ENCODE assay signal across 25 cellular contexts in the genomic region with DNA sequence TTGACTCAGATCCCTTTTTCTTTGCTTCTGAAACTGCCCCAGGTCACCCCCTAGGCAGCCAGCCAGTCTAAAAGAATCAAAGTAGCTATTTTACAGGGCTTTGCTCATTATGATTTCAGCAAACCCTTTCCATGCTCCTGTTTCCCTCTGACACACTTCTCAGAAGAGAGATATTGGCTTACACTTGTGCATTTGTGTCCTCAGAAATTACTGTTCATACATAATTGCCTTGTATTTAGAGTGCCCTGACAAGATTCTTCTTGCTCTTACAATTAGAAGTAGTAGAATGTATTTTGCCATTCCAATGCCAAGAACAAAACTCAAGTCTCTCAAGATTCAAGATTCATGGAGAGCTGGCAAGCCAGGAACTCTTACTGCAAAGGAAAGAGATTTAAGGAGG.
"Had no signal": no experiment of that assay in that cellular context is flagged by ENCODE, and none has a peak within 500 bp of the region (broad histone marks: within the 10 kb centered on the region; RNA-seq: fewer than 3 reads in every experiment).

No MANE protein-coding gene starts in this region.

- H3K4me1 Mint-ChIP-seq: activated naive CD4-positive, alpha-beta T cell treated with anti-CD3 and anti-CD28 coated beads, Interleukin-2, amount 50 U/mL, for 24 hours; central memory CD8-positive, alpha-beta T cell; T-cell had no signal

- H3K4me3 Mint-ChIP-seq: activated CD8-positive, alpha-beta T cell treated with anti-CD3 and anti-CD28 coated beads, Interleukin-2, amount 10 ng/mL, durations not matched to agents 7 days and 5 days; activated naive CD4-positive, alpha-beta T cell treated with anti-CD3 and anti-CD28 coated beads, Interleukin-2, amount 50 U/mL, for 24 hours; activated T-helper 1 cell treated with anti-CD3 and anti-CD28 coated beads, Interleukin-12 subunit alpha, Interleukin-12 subunit beta, Interleukin-2, Interleukin-4 antibody, amounts not matched to agents 30 ng/mL and 10 ng/mL and 1 ng/mL, durations not matched to agents 14 hours and 24 hours and 36 hours; central memory CD8-positive, alpha-beta T cell; T-cell had no signal

- DNase-seq: activated CD4-positive, alpha-beta T cell treated with anti-CD3 and anti-CD28 coated beads for 4 hours; activated CD4-positive, alpha-beta T cell treated with anti-CD3 and anti-CD28 coated beads, Interleukin-2, amount 50 U/mL, for 4 hours; activated CD8-positive, alpha-beta memory T cell treated with anti-CD3 and anti-CD28 coated beads, Interleukin-2, amount 50 U/mL, for 48 hours; activated CD8-positive, alpha-beta T cell treated with anti-CD3 and anti-CD28 coated beads, Interleukin-2, amount 10 ng/mL, durations not matched to agents 7 days and 5 days; activated effector memory CD4-positive, alpha-beta T cell treated with Interleukin-2 at 50 U/mL for 16 hours; activated naive CD4-positive, alpha-beta T cell; activated T-cell treated with anti-CD3 and anti-CD28 coated beads, Interleukin-2, amount 50 U/mL, for 1 hour; aorta; NCI-H1105 treated with DMSO at 0.1 percent for 48 hours; NCI-H1436 treated with DMSO at 0.1 percent for 48 hours; NCI-H187; NCI-H2081 treated with DMSO at 0.1 percent for 48 hours; NCI-H2171 treated with DMSO at 0.1 percent for 48 hours; NCI-H226; NCI-H526; NCI-H82; RPMI8226; T-cell; T-helper 2 cell; WERI-Rb-1 had no signal

- H3K27me3 Mint-ChIP-seq: activated naive CD4-positive, alpha-beta T cell treated with anti-CD3 and anti-CD28 coated beads, Interleukin-2, amount 50 U/mL, for 24 hours; central memory CD8-positive, alpha-beta T cell; T-cell had no signal

- H3K9me3 Mint-ChIP-seq: activated naive CD4-positive, alpha-beta T cell treated with anti-CD3 and anti-CD28 coated beads, Interleukin-2, amount 50 U/mL, for 24 hours had no signal

- H3K36me3 Mint-ChIP-seq: activated naive CD4-positive, alpha-beta T cell treated with anti-CD3 and anti-CD28 coated beads, Interleukin-2, amount 50 U/mL, for 24 hours; T-cell had no signal

- H3K27ac Mint-ChIP-seq: activated CD8-positive, alpha-beta T cell treated with anti-CD3 and anti-CD28 coated beads, Interleukin-2, amount 10 ng/mL, durations not matched to agents 7 days and 5 days; activated naive CD4-positive, alpha-beta T cell treated with anti-CD3 and anti-CD28 coated beads, Interleukin-2, amount 50 U/mL, for 24 hours; activated T-helper 1 cell treated with anti-CD3 and anti-CD28 coated beads, Interleukin-12 subunit alpha, Interleukin-12 subunit beta, Interleukin-2, Interleukin-4 antibody, amounts not matched to agents 30 ng/mL and 10 ng/mL and 1 ng/mL, durations not matched to agents 14 hours and 24 hours and 36 hours; T-cell had no signal

- ATAC-seq: activated CD8-positive, alpha-beta T cell treated with anti-CD3 and anti-CD28 coated beads, Interleukin-2, amount 10 ng/mL, durations not matched to agents 7 days and 5 days; Panc1; Right ventricle myocardium inferior; T-cell had no signal
